18 cellular contexts compared by ENCODE assay signal in genomic region chr11:120747801-120748484, GRCh38.
DNase-seq lines count a peak whose midpoint lies in the region; ATAC-seq and TF ChIP-seq lines count a peak whose summit lies in the region.
"Had no signal": no experiment of that assay in that cellular context is flagged by ENCODE, and none has a peak within 500 bp of the region (broad histone marks: within the 10 kb centered on the region; RNA-seq: fewer than 3 reads in every experiment).

No MANE protein-coding gene starts in this region.

- TF ChIP-seq CTCF in left ventricle myocardium inferior (IDR thresholded peaks at IDR 0.05; ENCODE audit: borderline replicate concordance) = no peak
- no peak for TF ChIP-seq CTCF in endodermal cell (conservative IDR thresholded peaks at IDR 0.05)
- TF ChIP-seq CTCF in thyroid gland (IDR thresholded peaks at IDR 0.05) = no peak

- TF ChIP-seq POLR2A in thyroid gland (IDR thresholded peaks at IDR 0.05) = no peak

- H3K9ac ChIP-seq in endodermal cell (ENCODE audit: extremely low read depth, low read length, poor library complexity, severe bottlenecking) = no peak overlapping the region

- intact Hi-C loops in Right ventricle myocardium superior (cut with DNase I) = no loop called here
- intact Hi-C loops in left ventricle myocardium inferior (cut with micrococcal nuclease) = no loop called here
- intact Hi-C loops in thyroid gland (cut with DNase I) = no loop called here

- H3K4me1 ChIP-seq in left ventricle myocardium inferior (peaks cover 12% of the 10 kb centered on the region), endodermal cell (ENCODE audit: control insufficient read depth, insufficient read depth, low read length) (no peaks in the 10 kb centered on the region), thyroid gland (peaks cover 7 to 11% of the 10 kb centered on the region in 2 donors)
- H3K4me1 ChIP-seq: adrenal gland had no signal

- no peak overlapping the region for H3K4me3 Mint-ChIP-seq in endodermal cell
- H3K4me3 Mint-ChIP-seq: activated CD4-positive, alpha-beta T cell treated with anti-CD3 and anti-CD28 coated beads, Interleukin-2, amount 10 ng/mL, durations not matched to agents 7 days and 5 days; CD8-positive, alpha-beta T cell had no signal

- ATAC-seq in Right ventricle myocardium superior (ENCODE audit: poor library complexity) (peak; percentile 85), HG02938 (IDR thresholded peaks at IDR 0.05; ENCODE audit: unreplicated experiment) (no peak)
- ATAC-seq in activated CD4-positive, CD25-positive, alpha-beta regulatory T cell treated with anti-CD3 and anti-CD28 coated beads, Interleukin-2, amount 50 U/mL, for 24 hours = no peak
- ATAC-seq: CD8-positive, alpha-beta T cell had no signal

- H3K9me3 ChIP-seq in left ventricle myocardium inferior (replicated peaks) = no peaks in the 10 kb centered on the region
- no peaks in the 10 kb centered on the region for H3K9me3 ChIP-seq in endodermal cell (ENCODE audit: control insufficient read depth, low read length)
- H3K9me3 ChIP-seq in thyroid gland = no peaks in the 10 kb centered on the region
- H3K9me3 ChIP-seq: adrenal gland, neutrophil had no signal

- DNase-seq in Right ventricle myocardium superior = no peak
- DNase-seq in left ventricle myocardium inferior = no peak
- DNase-seq in NCI-H446 treated with DMSO at 0.1 percent for 48 hours (lab: John Stamatoyannopoulos, UW) = peak; percentile 98
- DNase-seq in endodermal cell = no peak
- peak; percentile 41 to 47 for DNase-seq in thyroid gland
- no peak for DNase-seq in HPDE6-E6E7 (ENCODE audit: extremely low spot score)
- DNase-seq: activated CD4-positive, alpha-beta T cell treated with anti-CD3 and anti-CD28 coated beads, Interleukin-2, amount 10 ng/mL, durations not matched to agents 7 days and 5 days; activated CD8-positive, alpha-beta memory T cell treated with anti-CD3 and anti-CD28 coated beads, Interleukin-2, amount 50 U/mL, for 4 hours; activated effector memory CD4-positive, alpha-beta T cell treated with anti-CD3 and anti-CD28 coated beads, Interleukin-2, amount 50 U/mL, for 16 hours; adrenal gland; CD8-positive, alpha-beta T cell; dorsolateral prefrontal cortex; HCEC 1CT; RPMI8226 had no signal

- no peaks in the 10 kb centered on the region for H3K36me3 Mint-ChIP-seq in endodermal cell (ENCODE audit: low read depth)
- H3K36me3 Mint-ChIP-seq: CD8-positive, alpha-beta T cell had no signal

- H3K27me3 ChIP-seq in left ventricle myocardium inferior (ENCODE audit: low read depth) = peaks cover 99% of the 10 kb centered on the region
- H3K27me3 ChIP-seq in endodermal cell (ENCODE audit: control insufficient read depth, insufficient read depth, low read length, poor library complexity, severe bottlenecking) = no peaks in the 10 kb centered on the region
- no peaks in the 10 kb centered on the region for H3K27me3 ChIP-seq in thyroid gland
- H3K27me3 ChIP-seq: adrenal gland, cardiac muscle cell, dorsolateral prefrontal cortex, neutrophil had no signal

- H3K27ac Mint-ChIP-seq in endodermal cell = peak overlapping the region; percentile 2
- H3K27ac Mint-ChIP-seq: activated CD4-positive, alpha-beta T cell treated with anti-CD3 and anti-CD28 coated beads, Interleukin-2, amount 10 ng/mL, durations not matched to agents 7 days and 5 days; CD8-positive, alpha-beta T cell had no signal

- no peak overlapping the region for H3K4me3 ChIP-seq in left ventricle myocardium inferior
- H3K4me3 ChIP-seq in endodermal cell (ENCODE audit: low read length) = no peak overlapping the region
- no peak overlapping the region for H3K4me3 ChIP-seq in thyroid gland (replicated peaks in 1 of 3)
- H3K4me3 ChIP-seq: adrenal gland, cardiac muscle cell, dorsolateral prefrontal cortex had no signal

- no peaks in the 10 kb centered on the region for H3K9me3 Mint-ChIP-seq in endodermal cell
- H3K9me3 Mint-ChIP-seq: activated CD4-positive, alpha-beta T cell treated with anti-CD3 and anti-CD28 coated beads, Interleukin-2, amount 10 ng/mL, durations not matched to agents 7 days and 5 days; CD8-positive, alpha-beta T cell had no signal

- WGBS in endodermal cell (ENCODE audit: insufficient coverage in 1 of 2, insufficient read length in 1 of 2), 2 experiments = 97 to 98% methylated on average over 8 to 12 of the region's 12 CpGs
- WGBS in thyroid gland, 2 donors = 44 to 54% methylated on average over 12 of the region's 12 CpGs

- H3K36me3 ChIP-seq in left ventricle myocardium inferior (no peaks in the 10 kb centered on the region), endodermal cell (ENCODE audit: control insufficient read depth, insufficient read depth, low read length) (no peaks in the 10 kb centered on the region), thyroid gland (no peaks in the 10 kb centered on the region)
- H3K36me3 ChIP-seq: adrenal gland, cardiac muscle cell, neutrophil had no signal

- no peak overlapping the region for H3K27ac ChIP-seq in left ventricle myocardium inferior (replicated peaks)
- no peak overlapping the region for H3K27ac ChIP-seq in endodermal cell (ENCODE audit: low read depth, low read length)
- H3K27ac ChIP-seq in thyroid gland = no peak overlapping the region
- H3K27ac ChIP-seq: adrenal gland, cardiac muscle cell, dorsolateral prefrontal cortex, neutrophil had no signal

- peaks cover 3% of the 10 kb centered on the region for H3K27me3 Mint-ChIP-seq in endodermal cell (ENCODE audit: insufficient read depth)
- H3K27me3 Mint-ChIP-seq: activated CD4-positive, alpha-beta T cell treated with anti-CD3 and anti-CD28 coated beads, Interleukin-2, amount 10 ng/mL, durations not matched to agents 7 days and 5 days had no signal

- peaks cover 9% of the 10 kb centered on the region for H3K4me1 Mint-ChIP-seq in endodermal cell
- H3K4me1 Mint-ChIP-seq: activated CD4-positive, alpha-beta T cell treated with anti-CD3 and anti-CD28 coated beads, Interleukin-2, amount 10 ng/mL, durations not matched to agents 7 days and 5 days had no signal

Comparison
In these comparisons a context has a peak if more than half of its experiments do, and no peak if none do; other contexts are left out.
1. DNase-seq: peak in NCI-H446 treated with DMSO at 0.1 percent for 48 hours (single experiment) and thyroid gland (2 of 2); none in Right ventricle myocardium superior (single experiment), left ventricle myocardium inferior (single experiment), endodermal cell (single experiment) and HPDE6-E6E7 (single experiment).